27 cellular contexts compared by ENCODE assay signal in genomic region chr3:19487386-19487785, GRCh38.
"Had no signal": no experiment of that assay in that cellular context is flagged by ENCODE, and none has a peak within 500 bp of the region (broad histone marks: within the 10 kb centered on the region; RNA-seq: fewer than 3 reads in every experiment).

No MANE protein-coding gene starts in this region.

- H3K36me3 ChIP-seq: ascending aorta, breast epithelium, cardiac muscle cell, colonic mucosa, esophagus squamous epithelium, gastroesophageal sphincter, heart right ventricle had no signal

- H3K4me3 ChIP-seq: ascending aorta, breast epithelium, cardiac muscle cell, colonic mucosa, esophagus squamous epithelium, gastroesophageal sphincter, heart right ventricle, hepatocyte had no signal

- H3K27me3 ChIP-seq: ascending aorta, breast epithelium, cardiac muscle cell, colonic mucosa, esophagus squamous epithelium, gastroesophageal sphincter, heart right ventricle, hepatocyte had no signal

- H3K4me1 ChIP-seq: ascending aorta, breast epithelium, colonic mucosa, esophagus squamous epithelium, gastroesophageal sphincter, heart right ventricle had no signal

- H3K9me3 ChIP-seq: ascending aorta, breast epithelium, colonic mucosa, esophagus squamous epithelium, gastroesophageal sphincter had no signal

- DNase-seq: activated CD4-positive, alpha-beta memory T cell treated with anti-CD3 and anti-CD28 coated beads, Interleukin-2, amount 10 ng/mL, durations not matched to agents 7 days and 5 days; activated CD4-positive, alpha-beta T cell treated with anti-CD3 and anti-CD28 coated beads for 1 hour; activated CD4-positive, alpha-beta T cell treated with anti-CD3 and anti-CD28 coated beads for 4 hours; activated CD4-positive, alpha-beta T cell treated with anti-CD3 and anti-CD28 coated beads, Interleukin-2, amount 10 ng/mL, durations not matched to agents 7 days and 5 days; activated CD4-positive, alpha-beta T cell treated with anti-CD3 and anti-CD28 coated beads, Interleukin-2, amount 50 U/mL, for 4 hours; activated CD8-positive, alpha-beta memory T cell treated with anti-CD3 and anti-CD28 coated beads, Interleukin-2, amount 50 U/mL, for 48 hours; activated gamma-delta T cell; activated naive CD4-positive, alpha-beta T cell; activated naive CD4-positive, alpha-beta T cell treated with anti-CD3 and anti-CD28 coated beads, Interleukin-2, amount 10 ng/mL, durations not matched to agents 7 days and 5 days; activated naive CD8-positive, alpha-beta T cell treated with anti-CD3 and anti-CD28 coated beads, Interleukin-2, amount 10 ng/mL, durations not matched to agents 7 days and 5 days; activated T-cell treated with anti-CD3 and anti-CD28 coated beads for 4 hours; activated T-cell treated with anti-CD3 and anti-CD28 coated beads, Interleukin-2, amount 50 U/mL, for 24 hours; activated T-cell treated with anti-CD3 and anti-CD28 coated beads, Interleukin-2, amount 50 U/mL, for 72 hours; central memory CD4-positive, alpha-beta T cell; cerebellar nuclear complex; colonic mucosa; effector CD8-positive, alpha-beta T cell; esophagus squamous epithelium; foreskin melanocyte had no signal

- ATAC-seq: activated naive CD4-positive, alpha-beta T cell treated with anti-CD3 and anti-CD28 coated beads, Interleukin-2, amount 50 U/mL, for 72 hours; activated T-cell treated with anti-CD3 and anti-CD28 coated beads, Interleukin-2, amount 50 U/mL, for 72 hours; gastroesophageal sphincter; heart right ventricle; WTC11 had no signal
